15 cellular contexts compared by ENCODE assay signal in the genomic region with DNA sequence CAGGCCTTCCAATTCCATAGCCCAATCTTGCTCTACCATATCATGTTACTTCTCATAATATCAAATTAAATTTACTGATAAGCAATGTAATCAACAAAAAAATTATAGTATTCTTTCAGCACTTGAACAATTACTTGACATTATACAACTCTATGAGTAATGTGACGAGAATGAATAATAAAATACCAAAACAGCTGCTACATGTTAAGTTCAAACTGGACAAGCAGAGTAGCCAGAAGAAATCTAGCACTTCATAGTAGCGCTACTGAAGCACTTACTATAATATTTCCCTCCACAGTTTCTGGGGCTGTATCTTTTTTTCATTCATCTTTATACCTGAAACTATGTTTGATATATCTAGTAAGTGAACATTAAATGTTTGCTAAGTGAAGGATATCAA. TPM values are rescaled to one million over a fixed set of nuclear protein-coding genes. Genes with fewer than 3 reads are reported as not detected.
DNase-seq lines count a peak whose midpoint lies in the region; ATAC-seq and TF ChIP-seq lines count a peak whose summit lies in the region.
"Had no signal": no experiment of that assay in that cellular context is flagged by ENCODE, and none has a peak within 500 bp of the region (broad histone marks: within the 10 kb centered on the region; RNA-seq: fewer than 3 reads in every experiment).

No MANE protein-coding gene starts in this region.

- ATAC-seq in GM21526 (IDR thresholded peaks at IDR 0.05; ENCODE audit: low FRiP score, unreplicated experiment) (no peak), HG02970 (IDR thresholded peaks at IDR 0.05; ENCODE audit: low FRiP score, unreplicated experiment) (no peak)

- 0 out of 2 replicates have a peak overlapping the region, but pooled peaks have one; percentile 1 for H3K9ac ChIP-seq in SK-N-SH

- no peak for TF ChIP-seq CTCF in SK-N-SH (IDR thresholded peaks at IDR 0.05)
- TF ChIP-seq CTCF in fibroblast of the aortic adventitia (IDR thresholded peaks at IDR 0.05; ENCODE audit: insufficient read depth, low read length): no peak
- TF ChIP-seq CTCF in sigmoid colon (IDR thresholded peaks at IDR 0.05): no peak

- 85% methylated on average over 2 of the region's 2 CpGs for WGBS in SK-N-SH (ENCODE audit: low lambda C conversion rate)
- 73 to 82% methylated on average over 2 of the region's 2 CpGs for WGBS in sigmoid colon, 2 donors

- H3K4me2 ChIP-seq in SK-N-SH: peak overlapping the region; percentile 36

- DNase-seq in GM04503 (ENCODE audit: low read depth) (peak; percentile 35), SK-N-SH (no peak), fibroblast of the aortic adventitia (ENCODE audit: low read depth) (peak; percentile 74), sigmoid colon (no peak), NCI-H187 treated with DMSO at 0.1 percent for 48 hours (lab: John Stamatoyannopoulos, UW) (no peak)
- DNase-seq: activated effector memory CD4-positive, alpha-beta T cell treated with anti-CD3 and anti-CD28 coated beads, Interleukin-2, amount 50 U/mL, for 16 hours; brain microvascular endothelial cell; COR-L47; glutamatergic neuron; kidney; NCI-H1092 treated with DMSO at 0.1 percent for 48 hours; NCI-H2227 treated with DMSO at 0.1 percent for 48 hours; trophoblast cell had no signal

- peaks cover 6 to 13% of the 10 kb centered on the region in 2 experiments for H3K36me3 ChIP-seq in SK-N-SH (replicated peaks in 1 of 2; ENCODE audit: control insufficient read depth in 1 of 2, insufficient read depth in 2 of 2, low read length in 1 of 2)
- H3K36me3 ChIP-seq in sigmoid colon: no peaks in the 10 kb centered on the region
- H3K36me3 ChIP-seq: brain microvascular endothelial cell had no signal

- H3F3A ChIP-seq in SK-N-SH (replicated peaks; ENCODE audit: insufficient read depth): peaks cover 13% of the 10 kb centered on the region

- peaks cover 100% of the 10 kb centered on the region for H3K79me2 ChIP-seq in SK-N-SH (ENCODE audit: insufficient read depth)

- H3K4me1 ChIP-seq in SK-N-SH (ENCODE audit: control insufficient read depth in 1 of 2, insufficient read depth in 2 of 2, low read depth in 1 of 2, low read length in 1 of 2) (peaks cover 25 to 38% of the 10 kb centered on the region in 2 experiments; a peak in 3 of 4 replicates), sigmoid colon (peaks cover 0 to 87% (median 76%) of the 10 kb centered on the region in 4 donors)

- no peaks in the 10 kb centered on the region for H3K9me2 ChIP-seq in SK-N-SH

- no peak for TF ChIP-seq POLR2A in sigmoid colon (IDR thresholded peaks at IDR 0.05)

- POLR2A ChIA-PET in SK-N-SH (lab: Yijun Ruan, JAX): no interaction called here

- TF ChIP-seq RAD21 in SK-N-SH (IDR thresholded peaks at IDR 0.05; ENCODE audit: low read length): no peak

- peaks cover 98% of the 10 kb centered on the region for H4K20me1 ChIP-seq in SK-N-SH (ENCODE audit: insufficient read depth)

- no peak overlapping the region for H2AFZ ChIP-seq in SK-N-SH (ENCODE audit: low read depth)

- TF ChIP-seq EP300 in SK-N-SH (IDR thresholded peaks at IDR 0.05; ENCODE audit: borderline replicate concordance in 1 of 2, low read depth in 1 of 2, low read length in 1 of 2) (no peak), sigmoid colon (IDR thresholded peaks at IDR 0.05) (no peak)

- CTCF ChIA-PET in SK-N-SH (lab: Yijun Ruan, JAX): interaction anchor here (0.9 to 4.4 kb wide), 6 partner anchors 7 to 115 kb away, joined by 3 to 17 read pairs (median 5); no protein-coding TSS in a partner anchor

- intact Hi-C loops in sigmoid colon (cut with DNase I): no loop called here

- H3K9me3 ChIP-seq in SK-N-SH (no peaks in the 10 kb centered on the region), sigmoid colon (no peaks in the 10 kb centered on the region)

- H3K4me3 ChIP-seq in SK-N-SH (ENCODE audit: low read depth in 2 of 2, low read length in 1 of 2) (no peak overlapping the region), fibroblast of the aortic adventitia (ENCODE audit: low read depth, low read length) (no peak overlapping the region), sigmoid colon (no peak overlapping the region)

- H3K27ac ChIP-seq in SK-N-SH (ENCODE audit: low read depth in 2 of 2, low read length in 1 of 2) (peak overlapping the region in 1 of 2 experiments; percentile 22; a peak in 1 of 4 replicates), sigmoid colon (peak overlapping the region; percentile 51 to 72 (median 62))
- H3K27ac ChIP-seq: brain microvascular endothelial cell had no signal

- H3K27me3 ChIP-seq in SK-N-SH (ENCODE audit: insufficient read depth): no peaks in the 10 kb centered on the region
- no peaks in the 10 kb centered on the region for H3K27me3 ChIP-seq in sigmoid colon
- H3K27me3 ChIP-seq: brain microvascular endothelial cell had no signal

TF ChIP-seq in SK-N-SH, 30 proteins besides CTCF, POLR2A, EP300 and RAD21:
- TF ChIP-seq FOXM1 (IDR thresholded peaks at IDR 0.05; ENCODE audit: low read depth) (no peak), JUND (IDR thresholded peaks at IDR 0.05) (peak; percentile 9; the same call in 1 of the 2 replicates), FOXJ3 (CRISPR knock-in tag; IDR thresholded peaks at IDR 0.05) (no peak), MEF2A (IDR thresholded peaks at IDR 0.05; ENCODE audit: borderline replicate concordance, low read depth) (no peak), TCF12 (IDR thresholded peaks at IDR 0.05) (peak; percentile 29), RCOR1 (IDR thresholded peaks at IDR 0.05; ENCODE audit: low read length) (no peak), ELF1 (IDR thresholded peaks at IDR 0.05) (no peak), CHD2 (IDR thresholded peaks at IDR 0.05; ENCODE audit: low read length, partially characterized antibody) (no peak), TEAD4 (IDR thresholded peaks at IDR 0.05; ENCODE audit: borderline replicate concordance, insufficient read depth) (no peak), GABPA (IDR thresholded peaks at IDR 0.05; ENCODE audit: low read depth) (no peak), NFIC (IDR thresholded peaks at IDR 0.05; ENCODE audit: borderline replicate concordance) (no peak), SMC3 (IDR thresholded peaks at IDR 0.05; ENCODE audit: low read depth, low read length) (no peak), YY1 (IDR thresholded peaks at IDR 0.05; ENCODE audit: low read depth) (no peak), FOSL2 (IDR thresholded peaks at IDR 0.05; ENCODE audit: borderline replicate concordance, low read depth) (peak; percentile 16; the same call in 1 of the 2 replicates), SIN3A (IDR thresholded peaks at IDR 0.05; ENCODE audit: borderline replicate concordance, low read depth, low read length) (no peak), POLR2AphosphoS5 (IDR thresholded peaks at IDR 0.05; ENCODE audit: low read depth, low read length) (no peak), RXRA (IDR thresholded peaks at IDR 0.05; ENCODE audit: borderline replicate concordance, low read depth) (no peak), GATA2 (CRISPR knock-in tag; IDR thresholded peaks at IDR 0.05) (no peak), TAF1 (IDR thresholded peaks at IDR 0.05; ENCODE audit: borderline replicate concordance, low read depth, low read length) (no peak), RFX5 (IDR thresholded peaks at IDR 0.05; ENCODE audit: low read length) (no peak), MXI1 (IDR thresholded peaks at IDR 0.05; ENCODE audit: low read depth, low read length) (no peak), NRF1 (IDR thresholded peaks at IDR 0.05; ENCODE audit: low read depth, low read length) (no peak)
- TF ChIP-seq, protein P1, sequence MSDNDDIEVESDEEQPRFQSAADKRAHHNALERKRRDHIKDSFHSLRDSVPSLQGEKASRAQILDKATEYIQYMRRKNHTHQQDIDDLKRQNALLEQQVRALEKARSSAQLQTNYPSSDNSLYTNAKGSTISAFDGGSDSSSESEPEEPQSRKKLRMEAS (IDR thresholded peaks at IDR 0.05; ENCODE audit: low read depth): no peak
- TF ChIP-seq, protein P2, sequence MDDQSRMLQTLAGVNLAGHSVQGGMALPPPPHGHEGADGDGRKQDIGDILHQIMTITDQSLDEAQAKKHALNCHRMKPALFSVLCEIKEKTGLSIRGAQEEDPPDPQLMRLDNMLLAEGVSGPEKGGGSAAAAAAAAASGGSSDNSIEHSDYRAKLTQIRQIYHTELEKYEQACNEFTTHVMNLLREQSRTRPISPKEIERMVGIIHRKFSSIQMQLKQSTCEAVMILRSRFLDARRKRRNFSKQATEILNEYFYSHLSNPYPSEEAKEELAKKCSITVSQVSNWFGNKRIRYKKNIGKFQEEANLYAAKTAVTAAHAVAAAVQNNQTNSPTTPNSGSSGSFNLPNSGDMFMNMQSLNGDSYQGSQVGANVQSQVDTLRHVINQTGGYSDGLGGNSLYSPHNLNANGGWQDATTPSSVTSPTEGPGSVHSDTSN (IDR thresholded peaks at IDR 0.05): no peak
- TF ChIP-seq, protein P3, sequence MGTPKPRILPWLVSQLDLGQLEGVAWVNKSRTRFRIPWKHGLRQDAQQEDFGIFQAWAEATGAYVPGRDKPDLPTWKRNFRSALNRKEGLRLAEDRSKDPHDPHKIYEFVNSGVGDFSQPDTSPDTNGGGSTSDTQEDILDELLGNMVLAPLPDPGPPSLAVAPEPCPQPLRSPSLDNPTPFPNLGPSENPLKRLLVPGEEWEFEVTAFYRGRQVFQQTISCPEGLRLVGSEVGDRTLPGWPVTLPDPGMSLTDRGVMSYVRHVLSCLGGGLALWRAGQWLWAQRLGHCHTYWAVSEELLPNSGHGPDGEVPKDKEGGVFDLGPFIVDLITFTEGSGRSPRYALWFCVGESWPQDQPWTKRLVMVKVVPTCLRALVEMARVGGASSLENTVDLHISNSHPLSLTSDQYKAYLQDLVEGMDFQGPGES (IDR thresholded peaks at IDR 0.05; ENCODE audit: low read depth, low read length): no peak
- TF ChIP-seq, protein P4, sequence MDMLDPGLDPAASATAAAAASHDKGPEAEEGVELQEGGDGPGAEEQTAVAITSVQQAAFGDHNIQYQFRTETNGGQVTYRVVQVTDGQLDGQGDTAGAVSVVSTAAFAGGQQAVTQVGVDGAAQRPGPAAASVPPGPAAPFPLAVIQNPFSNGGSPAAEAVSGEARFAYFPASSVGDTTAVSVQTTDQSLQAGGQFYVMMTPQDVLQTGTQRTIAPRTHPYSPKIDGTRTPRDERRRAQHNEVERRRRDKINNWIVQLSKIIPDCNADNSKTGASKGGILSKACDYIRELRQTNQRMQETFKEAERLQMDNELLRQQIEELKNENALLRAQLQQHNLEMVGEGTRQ (IDR thresholded peaks at IDR 0.05; ENCODE audit: borderline replicate concordance, low read depth, low read length): no peak

RNA-seq across cellular contexts. Expression of a gene that starts 14.9 kb away (rescaled TPM):
- polyA plus RNA-seq in SK-N-SH (2012; rRNA removed) (12.0 and 13.8 TPM in 2 replicates), sigmoid colon (10 to 100 TPM; 17.4 to 28.8 (median 27.5) TPM)
- polyA plus RNA-seq in SK-N-SH (2012; cell fraction: cytosol; rRNA removed): 27.6 and 31.0 TPM in 2 replicates
- polyA plus RNA-seq in SK-N-SH (2012; cell fraction: nucleus; rRNA removed): 5.6 and 12.8 TPM in 2 replicates
- total RNA-seq in fibroblast of the aortic adventitia (ENCODE audit: low replicate concordance) (10.6 and 38.6 TPM in 2 replicates), sigmoid colon (10 to 100 TPM; 28.4 to 38.5 (median 36.6) TPM)

Comparison
In these comparisons a context has a peak if more than half of its experiments do, and no peak if none do; other contexts are left out.
1. DNase-seq: peak in GM04503 (single experiment) and fibroblast of the aortic adventitia (single experiment); none in SK-N-SH (single experiment), sigmoid colon (single experiment) and NCI-H187 treated with DMSO at 0.1 percent for 48 hours (single experiment).